ENCODE assay signal across 18 cellular contexts in genomic region chr7:77690289-77690688, GRCh38. TPM values are rescaled to one million over a fixed set of nuclear protein-coding genes. Genes with fewer than 3 reads are reported as not detected.
DNase-seq lines count a peak whose midpoint lies in the region; ATAC-seq, FAIRE-seq and TF ChIP-seq lines count a peak whose summit lies in the region.
"Had no signal": no experiment of that assay in that cellular context is flagged by ENCODE, and none has a peak within 500 bp of the region (broad histone marks: within the 10 kb centered on the region; RNA-seq: fewer than 3 reads in every experiment).

No MANE protein-coding gene starts in this region.

- dilution Hi-C loops in IMR-90 (cut with HindIII; ENCODE audit: low sequenced_read_pairs, unreplicated experiment) = no loop called here

- H3K27ac ChIP-seq in IMR-90 (ENCODE audit: insufficient read depth, low read length) = no peak overlapping the region
- peak overlapping the region; percentile 18 for H3K27ac ChIP-seq in colonic mucosa
- H3K27ac ChIP-seq in right lobe of liver = peak overlapping the region; percentile 22 to 84 (median 64)
- H3K27ac ChIP-seq in small intestine (ENCODE audit: low read depth in 1 of 2, low read length in 1 of 2) = peak overlapping the region; percentile 2 to 34
- H3K27ac ChIP-seq in GM23338 (ENCODE audit: low read depth) = no peak overlapping the region
- H3K27ac ChIP-seq: A549, BLaER1, PC-9 had no signal

- peak overlapping the region; percentile 27; the same call in 1 of the 2 replicates for H2AK5ac ChIP-seq in IMR-90 (ENCODE audit: low read depth, low read length)

- CTCF ChIA-PET in IMR-90 (lab: Yijun Ruan, JAX) = interaction anchor here (0.9 to 1.1 kb wide), 2 partner anchors 12 to 85 kb away, joined by 3 read pairs; no protein-coding TSS in a partner anchor

- no TSS peak for BruUV-seq in IMR-90 (replicated peaks; lab: Mats Ljungman, UMichigan)

- H3K36me3 ChIP-seq in IMR-90 (ENCODE audit: control insufficient read depth, insufficient read depth, low read length) = no peaks in the 10 kb centered on the region
- no peaks in the 10 kb centered on the region for H3K36me3 ChIP-seq in colonic mucosa
- H3K36me3 ChIP-seq in right lobe of liver = no peaks in the 10 kb centered on the region
- H3K36me3 ChIP-seq in small intestine (ENCODE audit: control insufficient read depth in 2 of 2, insufficient read depth in 2 of 2, low read length in 2 of 2) = no peaks in the 10 kb centered on the region
- 0 out of 2 replicates have a peak, but pooled peaks cover 4% of the 10 kb centered on the region for H3K36me3 ChIP-seq in GM23338 (ENCODE audit: insufficient read depth)

- peaks cover 25% of the 10 kb centered on the region; the same call in 2 of the 3 replicates for H3K36me3 Mint-ChIP-seq in GM23338 (ENCODE audit: low read depth)

- H4K5ac ChIP-seq in IMR-90 (ENCODE audit: low read depth, low read length) = no peak overlapping the region

- in situ Hi-C loops in IMR-90 (cut with MboI; ENCODE audit: low sequenced_read_pairs) = no loop called here

- no peak for FAIRE-seq in small intestine (lab: Jason Lieb, UNC)
- FAIRE-seq: A549, D721Med had no signal

- H3K27me3 ChIP-seq in IMR-90 (ENCODE audit: control insufficient read depth, insufficient read depth, low read length) = no peaks in the 10 kb centered on the region
- H3K27me3 ChIP-seq in colonic mucosa = no peaks in the 10 kb centered on the region
- no peaks in the 10 kb centered on the region for H3K27me3 ChIP-seq in right lobe of liver
- H3K27me3 ChIP-seq in small intestine (ENCODE audit: control insufficient read depth in 2 of 2, insufficient read depth in 2 of 2, low read length in 2 of 2) = no peaks in the 10 kb centered on the region
- no peaks in the 10 kb centered on the region for H3K27me3 ChIP-seq in GM23338 (ENCODE audit: insufficient read depth)
- H3K27me3 ChIP-seq: BLaER1 had no signal

- no peak overlapping the region for H3K9ac ChIP-seq in IMR-90 (ENCODE audit: low read depth, low read length)
- no peak overlapping the region for H3K9ac ChIP-seq in colonic mucosa (ENCODE audit: low read depth in 2 of 2, low read length in 2 of 2)
- H3K9ac ChIP-seq: BLaER1 had no signal

- H4K91ac ChIP-seq in IMR-90 (ENCODE audit: insufficient read depth, low read depth, low read length) = no peak overlapping the region

- no peak overlapping the region for H2BK5ac ChIP-seq in IMR-90 (ENCODE audit: low read depth, low read length, poor library complexity, severe bottlenecking)

- TF ChIP-seq CTCF in IMR-90 (conservative IDR thresholded peaks at IDR 0.05; ENCODE audit: low read depth, low read length) = no peak
- no peak for TF ChIP-seq CTCF in colonic mucosa (IDR thresholded peaks at IDR 0.05)
- TF ChIP-seq CTCF in right lobe of liver (IDR thresholded peaks at IDR 0.05) = no peak
- TF ChIP-seq CTCF in GM23338 (conservative IDR thresholded peaks at IDR 0.05; ENCODE audit: low read depth in 2 of 2) = no peak

- H3K4me1 Mint-ChIP-seq in GM23338 = peaks cover 35% of the 10 kb centered on the region

- peaks cover 2% of the 10 kb centered on the region for H3K27me3 Mint-ChIP-seq in GM23338 (ENCODE audit: insufficient read depth, low read depth, poor library complexity)

- H3K9me3 ChIP-seq in IMR-90 (ENCODE audit: control insufficient read depth, insufficient read depth, low read length) (no peaks in the 10 kb centered on the region), colonic mucosa (no peaks in the 10 kb centered on the region), right lobe of liver (no peaks in the 10 kb centered on the region), small intestine (ENCODE audit: control insufficient read depth, low read depth) (no peaks in the 10 kb centered on the region)
- H3K9me3 ChIP-seq: A549, BLaER1 had no signal

- no peaks in the 10 kb centered on the region for H3F3A ChIP-seq in GM23338 (replicated peaks; ENCODE audit: low read depth)

- H3K9me2 ChIP-seq in GM23338 (ENCODE audit: insufficient read depth) = no peaks in the 10 kb centered on the region

- POLR2A ChIA-PET in IMR-90 (lab: Charles Lee; ENCODE audit: unreplicated experiment) = no interaction called here

- 80% methylated on average over 1 of the region's 8 CpGs; no CpG with 5 or more reads in 1 of the 2 experiments for WGBS in IMR-90 (ENCODE audit: extremely low coverage in 2 of 2, insufficient read length in 1 of 2), 2 experiments
- WGBS in right lobe of liver (ENCODE audit: insufficient coverage, low coverage, low lambda C conversion rate, missing lambda C conversion rate) = 43% methylated on average over 8 of the region's 8 CpGs
- 19 to 49% (median 42%) methylated on average over 8 of the region's 8 CpGs for WGBS in small intestine, 3 donors

- no peak overlapping the region for H2BK15ac ChIP-seq in IMR-90 (ENCODE audit: low read depth, low read length)

- H3K9me3 Mint-ChIP-seq in GM23338 = no peaks in the 10 kb centered on the region

- H2AFZ ChIP-seq in IMR-90 (replicated peaks; ENCODE audit: low read length, poor library complexity) (no peak overlapping the region), GM23338 (no peak overlapping the region)
- H2AFZ ChIP-seq: PC-9 had no signal

- intact Hi-C loops in IMR-90 (cut with micrococcal nuclease) = no loop called here
- intact Hi-C loops in colonic mucosa (cut with DNase I) = no loop called here
- intact Hi-C loops in right lobe of liver (cut with DNase I) = no loop called here

- no peak overlapping the region for H3K14ac ChIP-seq in IMR-90 (replicated peaks; ENCODE audit: low read depth, low read length)

- no peak overlapping the region for H3K27ac Mint-ChIP-seq in GM23338

- peak overlapping the region; percentile 28; the same call in 1 of the 2 replicates for H3K4ac ChIP-seq in IMR-90 (ENCODE audit: low read depth, low read length)

- ATAC-seq in IMR-90 (ENCODE audit: low read depth) = no peak
- peak; percentile 4 to 64 (median 43) for ATAC-seq in right lobe of liver
- no peak for ATAC-seq in GM21367 (IDR thresholded peaks at IDR 0.05; ENCODE audit: unreplicated experiment)
- ATAC-seq in GM23338 = no peak
- ATAC-seq: A549 had no signal

- no peak overlapping the region for H4K8ac ChIP-seq in IMR-90 (ENCODE audit: low read depth in 2 of 2, low read length in 2 of 2)

- H4K20me1 ChIP-seq in IMR-90 (ENCODE audit: insufficient read depth, low read length) (peaks cover 28% of the 10 kb centered on the region; the same call in 1 of the 2 replicates), GM23338 (replicated peaks; ENCODE audit: insufficient read depth) (peaks cover 20% of the 10 kb centered on the region)
- H4K20me1 ChIP-seq: BLaER1 had no signal

- H3K4me1 ChIP-seq in IMR-90 (ENCODE audit: control insufficient read depth, insufficient read depth, low read length) = peaks cover 13% of the 10 kb centered on the region; the same call in 1 of the 2 replicates
- H3K4me1 ChIP-seq in colonic mucosa = peaks cover 15% of the 10 kb centered on the region
- H3K4me1 ChIP-seq in right lobe of liver = peaks cover 0 to 62% (median 6%) of the 10 kb centered on the region in 4 donors
- H3K4me1 ChIP-seq in small intestine (ENCODE audit: control insufficient read depth in 2 of 2, insufficient read depth in 1 of 2, low read depth in 1 of 2, low read length in 1 of 2) = peaks cover 5 to 29% of the 10 kb centered on the region in 2 donors
- peaks cover 21% of the 10 kb centered on the region for H3K4me1 ChIP-seq in GM23338 (ENCODE audit: insufficient read depth)

- no peak overlapping the region; the same call in 1 of the 2 replicates for H3K4me2 ChIP-seq in IMR-90 (ENCODE audit: low read depth, low read length)
- no peak overlapping the region for H3K4me2 ChIP-seq in GM23338
- H3K4me2 ChIP-seq: A549, BLaER1, PC-9 had no signal

- H2AK9ac ChIP-seq in IMR-90 (replicated peaks; ENCODE audit: low read depth, low read length, poor library complexity) = no peak overlapping the region

- TF ChIP-seq POLR2A in IMR-90 (IDR thresholded peaks at IDR 0.05; ENCODE audit: low read depth, low read length) (no peak), right lobe of liver (IDR thresholded peaks at IDR 0.05) (no peak)

- peaks cover 93% of the 10 kb centered on the region for H3K79me2 ChIP-seq in GM23338 (replicated peaks; ENCODE audit: insufficient read depth)

- peaks cover 25 to 73% of the 10 kb centered on the region in 2 experiments for H3K79me1 ChIP-seq in IMR-90 (ENCODE audit: low read depth in 1 of 2, low read length in 2 of 2)

- no peak for TF ChIP-seq RAD21 in IMR-90 (IDR thresholded peaks at IDR 0.05; ENCODE audit: low read length)

- DNase-seq in IMR-90 (no peak), colonic mucosa (no peak), right lobe of liver (no peak), small intestine (peak; percentile 31), iPS-NIHi7 (ENCODE audit: extremely low spot score) (no peak), MV-4-11 (lab: John Stamatoyannopoulos, UW) (no peak), GM23338 (ENCODE audit: low spot score) (no peak)
- DNase-seq: KBM-7, NCI-H1417, NCI-H187, NCI-H2107, NCI-H2227 treated with DMSO at 0.1 percent for 48 hours, NCI-H510A treated with DMSO at 0.1 percent for 48 hours, PC-9 had no signal

- H2BK120ac ChIP-seq in IMR-90 (ENCODE audit: low read depth, low read length) = no peak overlapping the region

- H3K4me3 Mint-ChIP-seq in GM23338 = no peak overlapping the region

- no peak overlapping the region for H3K18ac ChIP-seq in IMR-90 (ENCODE audit: low read depth, low read length)

- H3K4me3 ChIP-seq in IMR-90 (ENCODE audit: insufficient read depth, low read depth, low read length) (no peak overlapping the region), colonic mucosa (no peak overlapping the region), right lobe of liver (no peak overlapping the region), small intestine (ENCODE audit: low read depth in 1 of 2, low read length in 2 of 2) (no peak overlapping the region), GM23338 (no peak overlapping the region)
- H3K4me3 ChIP-seq: A549, BLaER1, PC-9 had no signal

- no peak overlapping the region; the same call in 1 of the 2 replicates for H3K23ac ChIP-seq in IMR-90 (ENCODE audit: low read depth, low read length)

- peaks cover 15% of the 10 kb centered on the region; the same call in 1 of the 2 replicates for H3K9me1 ChIP-seq in IMR-90 (ENCODE audit: insufficient read depth, low read length)

- H2BK20ac ChIP-seq in IMR-90 (ENCODE audit: low read depth, low read length) = peak overlapping the region; percentile 36; the same call in 1 of the 2 replicates

- H3K56ac ChIP-seq in IMR-90 (ENCODE audit: extremely low read depth, insufficient read depth, low read length) = no peak overlapping the region

TF ChIP-seq in IMR-90, 13 proteins besides CTCF, POLR2A, EP300 and RAD21 (continues in another document):
- no peak for TF ChIP-seq CHD1 (IDR thresholded peaks at IDR 0.05; ENCODE audit: low read depth, low read length)

TF ChIP-seq in GM23338, 12 proteins besides CTCF, POLR2A, EP300 and RAD21 (continues in another document):
- no peak for TF ChIP-seq EZH2phosphoT487 (IDR thresholded peaks at IDR 0.05; ENCODE audit: unreplicated experiment)

RNA-seq across cellular contexts. Expression of gene RSBN1L, which starts 6.0 kb away (rescaled TPM):
- total RNA-seq in IMR-90 (2012; rRNA removed) = 14.7 and 23.6 TPM in 2 replicates
- polyA plus RNA-seq in IMR-90 (2012; rRNA removed) = 5.7 and 7.8 TPM in 2 replicates
- 1.1 and 1.7 TPM in 2 replicates for polyA plus RNA-seq in IMR-90 (2012; cell fraction: cytosol; rRNA removed)
- polyA plus RNA-seq in IMR-90 (2012; cell fraction: nucleus; rRNA removed; ENCODE audit: low replicate concordance) = 1.8 and 10.0 TPM in 2 replicates
- total RNA-seq in colonic mucosa = 10 to 100 TPM; 20.1 to 25.5 TPM
- 10 to 100 TPM in 1 of 6 experiments, 1 to 10 TPM in 5; 8.2 to 10.4 (median 8.8) TPM for total RNA-seq in right lobe of liver
- 1 to 10 TPM; 6.4 to 8.3 (median 6.5) TPM for polyA plus RNA-seq in small intestine
- total RNA-seq in GM23338 (2014; rRNA removed; shearing (Covaris generic)) = 19.7 and 20.0 TPM in 2 replicates
- 7.7 and 9.7 TPM in 2 replicates for polyA plus RNA-seq in GM23338 (2016; fragmentation: Nextera tagmentation; extraction: Ambion mirVana)

Comparison
In these comparisons a context has a peak if more than half of its experiments do, and no peak if none do; other contexts are left out.
1. ATAC-seq: peak in right lobe of liver (4 of 4); none in IMR-90 (single experiment), GM21367 (single experiment) and GM23338 (single experiment).
2. H3K27ac ChIP-seq: peak in colonic mucosa (single experiment), right lobe of liver (3 of 3) and small intestine (2 of 2); none in IMR-90 (single experiment) and GM23338 (single experiment).